Comparison of ENCODE assay signal across 8 cellular contexts in the genomic region with DNA sequence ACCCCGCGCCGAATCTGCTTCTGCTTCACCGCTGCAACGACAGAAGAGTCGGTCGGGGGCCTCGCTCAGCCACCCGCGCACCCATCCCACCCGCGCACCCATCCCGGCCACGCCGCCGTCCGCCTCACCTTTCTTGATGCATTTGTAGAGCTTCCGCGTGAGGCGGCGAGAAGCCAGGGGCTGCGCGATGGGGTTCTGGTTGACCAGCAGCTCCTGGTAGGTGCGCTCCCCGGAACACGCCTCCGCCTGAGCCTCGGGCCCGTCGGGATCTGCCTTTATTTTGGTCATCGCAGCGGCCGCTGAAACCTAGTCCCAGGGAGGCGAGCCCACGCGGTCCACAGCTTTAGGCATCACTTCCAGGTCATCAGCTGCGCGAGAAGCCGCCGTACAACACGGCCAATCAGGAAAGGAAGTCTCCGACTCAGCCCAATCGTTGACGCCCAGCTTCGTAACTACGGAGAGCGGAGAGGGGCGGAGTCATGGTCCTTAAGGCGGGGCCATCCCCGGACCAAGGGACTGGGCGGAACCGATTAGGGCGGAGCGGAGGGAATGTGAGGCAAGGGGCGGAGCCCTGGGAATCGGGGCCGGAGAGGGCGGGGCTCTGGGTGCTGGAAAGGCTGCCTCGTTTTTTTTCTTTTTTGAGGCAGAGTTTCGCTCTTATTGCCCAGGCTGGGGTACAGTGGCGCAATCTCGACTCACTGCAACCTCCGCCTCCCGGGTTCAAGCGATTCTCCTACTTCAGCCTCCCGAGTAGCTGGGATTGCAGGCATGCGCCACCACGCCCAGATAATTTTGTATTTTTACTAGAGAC. TPM values are rescaled to one million over a fixed set of nuclear protein-coding genes. Genes with fewer than 3 reads are reported as not detected.
DNase-seq lines count a peak whose midpoint lies in the region; TF ChIP-seq lines count a peak whose summit lies in the region.

A gene (minus strand): TSS at position 356 of the 811 bp plus-strand sequence. CDS start 68 bp downstream, at position 288.

- H3K4me2 ChIP-seq in MM.1S (ENCODE audit: low read depth, low read length) (peak within 1 kb of the TSS; percentile 79), neural cell (ENCODE audit: low read length) (peak within 1 kb of the TSS; percentile 98)

- H3K36me3 ChIP-seq in ES-I3 (ENCODE audit: insufficient read depth, low read length) = peaks cover 19% of the 10 kb centered on the region
- peaks cover 38% of the 10 kb centered on the region for H3K36me3 ChIP-seq in HAP-1 (replicated peaks)
- peaks cover 11% of the 10 kb centered on the region; the same call in 1 of the 2 replicates for H3K36me3 ChIP-seq in MM.1S (replicated peaks; ENCODE audit: insufficient read depth, low read length)
- no peaks in the 10 kb centered on the region for H3K36me3 ChIP-seq in neural cell (ENCODE audit: insufficient read depth, low read length)
- H3K36me3 ChIP-seq in stomach = peaks cover 22 to 28% (median 27%) of the 10 kb centered on the region in 4 donors

- H3K27me3 ChIP-seq in HAP-1 (ENCODE audit: low read depth) (no peaks in the 10 kb centered on the region), MM.1S (replicated peaks; ENCODE audit: insufficient read depth, low read length) (no peaks in the 10 kb centered on the region), neural cell (ENCODE audit: insufficient read depth, low read depth, low read length) (no peaks in the 10 kb centered on the region), stomach (no peaks in the 10 kb centered on the region)

- TF ChIP-seq RAD21 in neural cell (conservative IDR thresholded peaks at IDR 0.05) = no peak

- peak within 1 kb of the TSS; percentile 75 for H3K9ac ChIP-seq in ES-I3 (ENCODE audit: low read depth, low read length)
- H3K9ac ChIP-seq in MM.1S (ENCODE audit: low read length) = peak within 1 kb of the TSS; percentile 81
- peak within 1 kb of the TSS; percentile 65 for H3K9ac ChIP-seq in neural cell (ENCODE audit: low read length)

- intact Hi-C loops in stomach (cut with DNase I; ENCODE audit: low total_unique reads) = no loop called here

- TF ChIP-seq POLR2A in stomach (IDR thresholded peaks at IDR 0.05) = no peak

- peaks cover 3% of the 10 kb centered on the region; the same call in 1 of the 2 replicates for H3F3A ChIP-seq in MM.1S (ENCODE audit: insufficient read depth, low read length)
- H3F3A ChIP-seq in neural cell (ENCODE audit: insufficient read depth, low read length, poor library complexity, severe bottlenecking) = no peaks in the 10 kb centered on the region

- H3K9me2 ChIP-seq in MM.1S (replicated peaks; ENCODE audit: insufficient read depth, low read length) (no peaks in the 10 kb centered on the region), neural cell (ENCODE audit: insufficient read depth, low read length) (no peaks in the 10 kb centered on the region)

- H2AFZ ChIP-seq in MM.1S (ENCODE audit: low read length) = peak within 1 kb of the TSS; percentile 88
- peak within 1 kb of the TSS; percentile 15 for H2AFZ ChIP-seq in neural cell (ENCODE audit: low read depth, low read length)

- no peaks in the 10 kb centered on the region for H3K4me1 ChIP-seq in ES-I3 (ENCODE audit: insufficient read depth, low read length)
- peaks cover 7% of the 10 kb centered on the region for H3K4me1 ChIP-seq in HAP-1
- H3K4me1 ChIP-seq in MM.1S (ENCODE audit: low read length) = no peaks in the 10 kb centered on the region
- peaks cover 10 to 32% (median 31%) of the 10 kb centered on the region in 4 donors for H3K4me1 ChIP-seq in stomach

- H3K9me3 ChIP-seq in ES-I3 (ENCODE audit: control insufficient read depth, insufficient read depth, low read length) (no peaks in the 10 kb centered on the region), HAP-1 (no peaks in the 10 kb centered on the region), MM.1S (replicated peaks; ENCODE audit: insufficient read depth, low read length) (no peaks in the 10 kb centered on the region), neural cell (ENCODE audit: low read length) (no peaks in the 10 kb centered on the region), stomach (no peaks in the 10 kb centered on the region)

- in situ Hi-C loops in HAP-1 (cut with MboI; ENCODE audit: low sequenced_read_pairs) = no loop called here

- DNase-seq in HAP-1 (ENCODE audit: low spot score in 2 of 2) = peak; percentile 95 to 99
- DNase-seq in MM.1S = peak; percentile 98
- peak; percentile 86 for DNase-seq in SIG-M5 (lab: John Stamatoyannopoulos, UW)
- DNase-seq in activated gamma-delta T cell (lab: John Stamatoyannopoulos, UW) = peak; percentile 62
- DNase-seq in fibroblast of villous mesenchyme (ENCODE audit: low read depth) = peak; percentile 99
- DNase-seq in stomach = peak; percentile 99

- H4K20me1 ChIP-seq in MM.1S (ENCODE audit: insufficient read depth, low read length) (no peaks in the 10 kb centered on the region), neural cell (ENCODE audit: insufficient read depth) (no peaks in the 10 kb centered on the region)

- no peak for TF ChIP-seq CTCF in MM.1S (IDR thresholded peaks at IDR 0.05; ENCODE audit: low read length)
- TF ChIP-seq CTCF in fibroblast of villous mesenchyme (IDR thresholded peaks at IDR 0.05; ENCODE audit: insufficient read depth, low read depth, low read length) = no peak
- no peak for TF ChIP-seq CTCF in neural cell (IDR thresholded peaks at IDR 0.05; ENCODE audit: poor library complexity, severe bottlenecking)
- no peak for TF ChIP-seq CTCF in stomach (IDR thresholded peaks at IDR 0.05)

- TF ChIP-seq EP300 in neural cell (conservative IDR thresholded peaks at IDR 0.05; ENCODE audit: poor library complexity, severe bottlenecking) (no peak), stomach (IDR thresholded peaks at IDR 0.05) (no peak)

- H3K79me2 ChIP-seq in MM.1S (ENCODE audit: low read length) = peaks cover 38% of the 10 kb centered on the region
- peaks cover 5% of the 10 kb centered on the region for H3K79me2 ChIP-seq in neural cell (replicated peaks; ENCODE audit: insufficient read depth, low read length)

- peak within 1 kb of the TSS; percentile 97 for H3K4me3 ChIP-seq in HAP-1
- H3K4me3 ChIP-seq in MM.1S (ENCODE audit: low read length) = peak within 1 kb of the TSS; percentile 88
- peak within 1 kb of the TSS; percentile 76 for H3K4me3 ChIP-seq in fibroblast of villous mesenchyme (ENCODE audit: low read depth, low read length)
- H3K4me3 ChIP-seq in neural cell (ENCODE audit: low read length) = peak within 1 kb of the TSS; percentile 74
- H3K4me3 ChIP-seq in stomach = peak within 1 kb of the TSS; percentile 74 to 96 (median 85)

- WGBS in stomach, 5 donors = 1 to 3% (median 1%) methylated on average over 44 to 68 of the region's 68 CpGs

- H3K27ac ChIP-seq in MM.1S (ENCODE audit: low read length) = peak within 1 kb of the TSS; percentile 30; the same call in 1 of the 2 replicates
- no peak within 1 kb of the TSS for H3K27ac ChIP-seq in neural cell (ENCODE audit: low read length)
- peak within 1 kb of the TSS; percentile 77 to 88 (median 83) for H3K27ac ChIP-seq in stomach

TF ChIP-seq in neural cell, 6 proteins besides CTCF, POLR2A, EP300 and RAD21:
- TF ChIP-seq POLR2AphosphoS5 (IDR thresholded peaks at IDR 0.05) (peak; percentile 85), TAF1 (IDR thresholded peaks at IDR 0.05; ENCODE audit: low read depth) (peak; percentile 58), EZH2 (IDR thresholded peaks at IDR 0.05; ENCODE audit: borderline replicate concordance, insufficient read depth, low read length, poor library complexity, severe bottlenecking) (no peak), SMC3 (conservative IDR thresholded peaks at IDR 0.05; ENCODE audit: poor library complexity) (no peak), MXI1 (conservative IDR thresholded peaks at IDR 0.05; ENCODE audit: poor library complexity, severe bottlenecking) (peak; percentile 97)
- TF ChIP-seq, protein P1, sequence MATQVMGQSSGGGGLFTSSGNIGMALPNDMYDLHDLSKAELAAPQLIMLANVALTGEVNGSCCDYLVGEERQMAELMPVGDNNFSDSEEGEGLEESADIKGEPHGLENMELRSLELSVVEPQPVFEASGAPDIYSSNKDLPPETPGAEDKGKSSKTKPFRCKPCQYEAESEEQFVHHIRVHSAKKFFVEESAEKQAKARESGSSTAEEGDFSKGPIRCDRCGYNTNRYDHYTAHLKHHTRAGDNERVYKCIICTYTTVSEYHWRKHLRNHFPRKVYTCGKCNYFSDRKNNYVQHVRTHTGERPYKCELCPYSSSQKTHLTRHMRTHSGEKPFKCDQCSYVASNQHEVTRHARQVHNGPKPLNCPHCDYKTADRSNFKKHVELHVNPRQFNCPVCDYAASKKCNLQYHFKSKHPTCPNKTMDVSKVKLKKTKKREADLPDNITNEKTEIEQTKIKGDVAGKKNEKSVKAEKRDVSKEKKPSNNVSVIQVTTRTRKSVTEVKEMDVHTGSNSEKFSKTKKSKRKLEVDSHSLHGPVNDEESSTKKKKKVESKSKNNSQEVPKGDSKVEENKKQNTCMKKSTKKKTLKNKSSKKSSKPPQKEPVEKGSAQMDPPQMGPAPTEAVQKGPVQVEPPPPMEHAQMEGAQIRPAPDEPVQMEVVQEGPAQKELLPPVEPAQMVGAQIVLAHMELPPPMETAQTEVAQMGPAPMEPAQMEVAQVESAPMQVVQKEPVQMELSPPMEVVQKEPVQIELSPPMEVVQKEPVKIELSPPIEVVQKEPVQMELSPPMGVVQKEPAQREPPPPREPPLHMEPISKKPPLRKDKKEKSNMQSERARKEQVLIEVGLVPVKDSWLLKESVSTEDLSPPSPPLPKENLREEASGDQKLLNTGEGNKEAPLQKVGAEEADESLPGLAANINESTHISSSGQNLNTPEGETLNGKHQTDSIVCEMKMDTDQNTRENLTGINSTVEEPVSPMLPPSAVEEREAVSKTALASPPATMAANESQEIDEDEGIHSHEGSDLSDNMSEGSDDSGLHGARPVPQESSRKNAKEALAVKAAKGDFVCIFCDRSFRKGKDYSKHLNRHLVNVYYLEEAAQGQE (IDR thresholded peaks at IDR 0.05; ENCODE audit: borderline replicate concordance) = peak; percentile 22
TF ChIP-seq in neural cell: peak in this region for 4.

RNA-seq across cellular contexts. Expression of the gene that starts here (rescaled TPM):
- 88.1 and 102 TPM in 2 replicates for total RNA-seq in fibroblast of villous mesenchyme
- 318 and 332 TPM in 2 replicates for polyA plus RNA-seq in neural cell
- polyA minus RNA-seq in neural cell = 105 and 138 TPM in 2 replicates
- 10 to 100 TPM in 4 of 5 donors, 1 to 10 TPM in 1; 4.0 to 89.3 (median 25.5) TPM for total RNA-seq in stomach
- 100 to 1,000 TPM; 149 to 182 (median 168) TPM for polyA plus RNA-seq in stomach
